Comparison of ENCODE assay signal across 2 cellular contexts in genomic region chr6:44663860-44664584, GRCh38.
TF ChIP-seq lines count a peak whose summit lies in the region.

No MANE protein-coding gene starts in this region.

TF ChIP-seq in GM23338, 12 proteins besides CTCF, POLR2A, EP300 and RAD21:
- TF ChIP-seq JUNB (IDR thresholded peaks at IDR 0.05; ENCODE audit: unreplicated experiment) (no peak), ETS1 (IDR thresholded peaks at IDR 0.05) (no peak), NANOG (IDR thresholded peaks at IDR 0.05; ENCODE audit: borderline replicate concordance) (no peak), EZH2 (IDR thresholded peaks at IDR 0.05; ENCODE audit: low read depth, unreplicated experiment) (no peak), ZNF114 (CRISPR knock-in tag; IDR thresholded peaks at IDR 0.05) (no peak)

TF ChIP-seq in H1, 55 proteins besides CTCF, POLR2A, EP300 and RAD21:
- TF ChIP-seq HDAC2 (IDR thresholded peaks at IDR 0.05; ENCODE audit: borderline replicate concordance in 1 of 2, low read depth in 2 of 2, low read length in 2 of 2) (no peak), SIN3A (conservative IDR thresholded peaks at IDR 0.05 in 1 of 2, IDR thresholded peaks at IDR 0.05 in 1 of 2; ENCODE audit: low read depth in 1 of 2, low read length in 2 of 2) (no peak), CBX5 (IDR thresholded peaks at IDR 0.05; ENCODE audit: low read depth, low read length) (no peak), ATF2 (IDR thresholded peaks at IDR 0.05; ENCODE audit: low read length) (no peak), TEAD4 (IDR thresholded peaks at IDR 0.05; ENCODE audit: low read depth, low read length) (no peak), JUND (IDR thresholded peaks at IDR 0.05; ENCODE audit: low read length) (no peak), GABPA (IDR thresholded peaks at IDR 0.05; ENCODE audit: borderline replicate concordance, insufficient read depth, low read length) (no peak), EGR1 (IDR thresholded peaks at IDR 0.05; ENCODE audit: borderline replicate concordance, low read depth, low read length) (no peak), POU5F1 (IDR thresholded peaks at IDR 0.05; ENCODE audit: low read depth, low read length) (no peak), SP4 (IDR thresholded peaks at IDR 0.05; ENCODE audit: low read length) (no peak), RFX5 (IDR thresholded peaks at IDR 0.05; ENCODE audit: borderline replicate concordance, low read depth, low read length) (no peak), SP2 (IDR thresholded peaks at IDR 0.05; ENCODE audit: low read length) (no peak), CHD2 (IDR thresholded peaks at IDR 0.05; ENCODE audit: low read length) (no peak), NANOG (IDR thresholded peaks at IDR 0.05; ENCODE audit: insufficient read depth, low read depth, low read length, poor library complexity, severe bottlenecking) (no peak), TCF12 (IDR thresholded peaks at IDR 0.05; ENCODE audit: low read depth, low read length) (no peak), ASH2L (IDR thresholded peaks at IDR 0.05; ENCODE audit: low read length) (no peak), NRF1 (IDR thresholded peaks at IDR 0.05; ENCODE audit: low read depth, low read length) (no peak)
